8 cellular contexts compared by ENCODE assay signal in genomic region chr3:141659821-141660597, GRCh38.
DNase-seq lines count a peak whose midpoint lies in the region; ATAC-seq, FAIRE-seq and TF ChIP-seq lines count a peak whose summit lies in the region.

No MANE protein-coding gene starts in this region.

- H3K4me1 ChIP-seq in MM.1S (ENCODE audit: low read length) (no peaks in the 10 kb centered on the region), pancreas (no peaks in the 10 kb centered on the region)
- H3K4me1 ChIP-seq in effector memory CD4-positive, alpha-beta T cell (ENCODE audit: control insufficient read depth, insufficient read depth, low read length, poor library complexity, severe bottlenecking), result peaks cover 8% of the 10 kb centered on the region

- H3K27ac ChIP-seq in MM.1S (ENCODE audit: low read length) (no peak overlapping the region), pancreas (peak overlapping the region in 3 of 4 donors; percentile 1 to 12 (median 8))
- H3K27ac ChIP-seq in effector memory CD4-positive, alpha-beta T cell (ENCODE audit: insufficient read depth, low read length, poor library complexity, severe bottlenecking), result no peak overlapping the region

- H3K36me3 ChIP-seq in MM.1S (replicated peaks; ENCODE audit: insufficient read depth, low read length) (no peaks in the 10 kb centered on the region), pancreas (no peaks in the 10 kb centered on the region)
- no peaks in the 10 kb centered on the region for H3K36me3 ChIP-seq in effector memory CD4-positive, alpha-beta T cell (ENCODE audit: control insufficient read depth, insufficient read depth, low read length)

- H4K20me1 ChIP-seq in MM.1S (ENCODE audit: insufficient read depth, low read length), result no peaks in the 10 kb centered on the region

- no peak overlapping the region; the same call in 1 of the 2 replicates for H3K4me3 ChIP-seq in MM.1S (ENCODE audit: low read length)
- H3K4me3 ChIP-seq in pancreas, result peak overlapping the region; percentile 11 to 53 (median 30)
- H3K4me3 ChIP-seq in effector memory CD4-positive, alpha-beta T cell (ENCODE audit: insufficient read depth, low read depth, low read length, poor library complexity, severe bottlenecking), result no peak overlapping the region

- TF ChIP-seq CTCF in MM.1S (IDR thresholded peaks at IDR 0.05; ENCODE audit: low read length) (no peak), pancreas (IDR thresholded peaks at IDR 0.05) (no peak)

- H3K27me3 ChIP-seq in MM.1S (replicated peaks; ENCODE audit: insufficient read depth, low read length) (peaks cover 10% of the 10 kb centered on the region; the same call in 1 of the 2 replicates), pancreas (no peaks in the 10 kb centered on the region)
- H3K27me3 ChIP-seq in effector memory CD4-positive, alpha-beta T cell (replicated peaks; ENCODE audit: control insufficient read depth, insufficient read depth, low read length, poor library complexity, severe bottlenecking), result peaks cover 23% of the 10 kb centered on the region

- H3K9ac ChIP-seq in MM.1S (ENCODE audit: low read length), result no peak overlapping the region

- H3K4me2 ChIP-seq in MM.1S (ENCODE audit: low read depth, low read length), result no peak overlapping the region; the same call in 1 of the 2 replicates

- no peak overlapping the region for H3K27ac Mint-ChIP-seq in activated naive CD4-positive, alpha-beta T cell treated with anti-CD3 and anti-CD28 coated beads, Interleukin-2, amount 50 U/mL, for 72 hours

- H3K9me3 Mint-ChIP-seq in activated naive CD4-positive, alpha-beta T cell treated with anti-CD3 and anti-CD28 coated beads, Interleukin-2, amount 50 U/mL, for 72 hours, result no peaks in the 10 kb centered on the region

- peak overlapping the region; percentile 14; the same call in 1 of the 2 replicates for H2AFZ ChIP-seq in MM.1S (ENCODE audit: low read length)

- WGBS in pancreas, 2 donors, result 1% methylated on average over 60 to 64 of the region's 64 CpGs

- DNase-seq in DMS153 (lab: John Stamatoyannopoulos, UW) (peak; percentile 38), MM.1S (no peak), left ventricle myocardium superior (peak; percentile 80), pancreas (peak; percentile 47 to 90 (median 68))
- peak in 1 of 2 donors; percentile 18 for DNase-seq in activated naive CD4-positive, alpha-beta T cell treated with anti-CD3 and anti-CD28 coated beads, Interleukin-2, amount 50 U/mL, for 72 hours (ENCODE audit: low spot score in 2 of 2)
- no peak for DNase-seq in effector memory CD4-positive, alpha-beta T cell

- no peaks in the 10 kb centered on the region for H3F3A ChIP-seq in MM.1S (ENCODE audit: insufficient read depth, low read length)

- peaks cover 0 to 5% of the 10 kb centered on the region in 2 donors for H3K36me3 Mint-ChIP-seq in activated naive CD4-positive, alpha-beta T cell treated with anti-CD3 and anti-CD28 coated beads, Interleukin-2, amount 50 U/mL, for 72 hours

- no peak for FAIRE-seq in pancreas (lab: Jason Lieb, UNC)

- H3K79me2 ChIP-seq in MM.1S (ENCODE audit: low read length), result no peaks in the 10 kb centered on the region

- peak; percentile 49 to 50 for ATAC-seq in activated naive CD4-positive, alpha-beta T cell treated with anti-CD3 and anti-CD28 coated beads, Interleukin-2, amount 50 U/mL, for 72 hours
- ATAC-seq in left ventricle myocardium superior, result peak; percentile 97
- peak; percentile 94 to 97 (median 96) for ATAC-seq in pancreas
- no peak for ATAC-seq in GM21528 (IDR thresholded peaks at IDR 0.05; ENCODE audit: low FRiP score, unreplicated experiment)
- ATAC-seq in HG03039 (IDR thresholded peaks at IDR 0.05; ENCODE audit: unreplicated experiment), result no peak

- intact Hi-C loops in left ventricle myocardium superior (cut with micrococcal nuclease), result no loop called here
- intact Hi-C loops in pancreas (cut with DNase I), result no loop called here

- H3K9me2 ChIP-seq in MM.1S (replicated peaks; ENCODE audit: insufficient read depth, low read length), result no peaks in the 10 kb centered on the region

- no peaks in the 10 kb centered on the region for H3K9me3 ChIP-seq in MM.1S (replicated peaks; ENCODE audit: insufficient read depth, low read length)
- H3K9me3 ChIP-seq in pancreas, result no peaks in the 10 kb centered on the region
- H3K9me3 ChIP-seq in effector memory CD4-positive, alpha-beta T cell (ENCODE audit: control insufficient read depth, low read length), result no peaks in the 10 kb centered on the region

Comparison
In these comparisons a context has a peak if more than half of its experiments do, and no peak if none do; other contexts are left out.
1. DNase-seq: peak in DMS153 (single experiment), left ventricle myocardium superior (single experiment) and pancreas (6 of 6); none in MM.1S (single experiment) and effector memory CD4-positive, alpha-beta T cell (0 of 3).
2. H3K27ac ChIP-seq: peak in pancreas (3 of 4); none in MM.1S (single experiment) and effector memory CD4-positive, alpha-beta T cell (single experiment).
3. H3K4me3 ChIP-seq: peak in pancreas (4 of 4); none in MM.1S (single experiment) and effector memory CD4-positive, alpha-beta T cell (single experiment).
4. ATAC-seq: peak in activated naive CD4-positive, alpha-beta T cell treated with anti-CD3 and anti-CD28 coated beads, Interleukin-2, amount 50 U/mL, for 72 hours (2 of 2), left ventricle myocardium superior (single experiment) and pancreas (4 of 4); none in GM21528 (single experiment) and HG03039 (single experiment).